In genomic region chr17:49516190-49516589, GRCh38 we compare ENCODE assay signal across 9 cellular contexts. TPM values are rescaled to one million over a fixed set of nuclear protein-coding genes. Genes with fewer than 3 reads are reported as not detected.
DNase-seq lines count a peak whose midpoint lies in the region; ATAC-seq, FAIRE-seq and TF ChIP-seq lines count a peak whose summit lies in the region.
"Had no signal": no experiment of that assay in that cellular context is flagged by ENCODE, and none has a peak within 500 bp of the region (broad histone marks: within the 10 kb centered on the region; RNA-seq: fewer than 3 reads in every experiment).

No MANE protein-coding gene starts in this region.

- no peak overlapping the region for H2BK5ac ChIP-seq in IMR-90 (ENCODE audit: low read depth, low read length, poor library complexity, severe bottlenecking)

- H3K18ac ChIP-seq in IMR-90 (ENCODE audit: low read depth, low read length): no peak overlapping the region; the same call in 1 of the 2 replicates

- ATAC-seq in IMR-90 (ENCODE audit: low read depth) (no peak), HG03460 (IDR thresholded peaks at IDR 0.05; ENCODE audit: unreplicated experiment) (no peak), HG03354 (IDR thresholded peaks at IDR 0.05; ENCODE audit: poor library complexity, severe bottlenecking, unreplicated experiment) (no peak)

- TF ChIP-seq POLR2A in IMR-90 (IDR thresholded peaks at IDR 0.05; ENCODE audit: low read depth, low read length): no peak

- in situ Hi-C loops in IMR-90 (cut with MboI; ENCODE audit: low sequenced_read_pairs): no loop called here

- no peak overlapping the region for H3K4ac ChIP-seq in IMR-90 (ENCODE audit: low read depth, low read length)

- peak overlapping the region; percentile 83 for H2AK9ac ChIP-seq in IMR-90 (replicated peaks; ENCODE audit: low read depth, low read length, poor library complexity)

- H3K4me1 Mint-ChIP-seq in activated naive CD4-positive, alpha-beta T cell treated with anti-CD3 and anti-CD28 coated beads for 36 hours (ENCODE audit: low read depth): no peaks in the 10 kb centered on the region

- H3K27me3 Mint-ChIP-seq in activated naive CD4-positive, alpha-beta T cell treated with anti-CD3 and anti-CD28 coated beads for 36 hours (ENCODE audit: low read depth): no peaks in the 10 kb centered on the region

- BruUV-seq in IMR-90 (replicated peaks; lab: Mats Ljungman, UMichigan): no TSS peak

- no peak overlapping the region for H3K4me2 ChIP-seq in IMR-90 (ENCODE audit: low read depth, low read length)

- peaks cover 8% of the 10 kb centered on the region; the same call in 1 of the 2 replicates for H3K9me1 ChIP-seq in IMR-90 (ENCODE audit: insufficient read depth, low read length)

- H2AK5ac ChIP-seq in IMR-90 (ENCODE audit: low read depth, low read length): no peak overlapping the region; the same call in 1 of the 2 replicates

- no peak overlapping the region; the same call in 1 of the 2 replicates for H3K9ac ChIP-seq in IMR-90 (ENCODE audit: low read depth, low read length)
- peak overlapping the region in 1 of 2 donors; percentile 78 for H3K9ac ChIP-seq in kidney (ENCODE audit: low read length in 2 of 2)

- H2AFZ ChIP-seq in IMR-90 (replicated peaks; ENCODE audit: low read length, poor library complexity): peak overlapping the region; percentile 91

- H3K4me3 ChIP-seq in IMR-90 (ENCODE audit: insufficient read depth, low read depth, low read length) (no peak overlapping the region), kidney (ENCODE audit: low read length in 2 of 2) (no peak overlapping the region)
- H3K4me3 ChIP-seq: body of pancreas had no signal

- H3K27ac ChIP-seq in IMR-90 (ENCODE audit: insufficient read depth, low read length) (no peak overlapping the region; the same call in 1 of the 2 replicates), kidney (ENCODE audit: low read depth in 2 of 2, low read length in 2 of 2) (peak overlapping the region in 1 of 2 donors; percentile 60)

- no peak for TF ChIP-seq RAD21 in IMR-90 (IDR thresholded peaks at IDR 0.05; ENCODE audit: low read length)

- H2BK15ac ChIP-seq in IMR-90 (ENCODE audit: low read depth, low read length): no peak overlapping the region

- H3K27me3 ChIP-seq in IMR-90 (ENCODE audit: control insufficient read depth, insufficient read depth, low read length): peaks cover 36% of the 10 kb centered on the region
- H3K27me3 ChIP-seq: body of pancreas had no signal

- POLR2A ChIA-PET in IMR-90 (lab: Charles Lee; ENCODE audit: unreplicated experiment): no interaction called here

- H3K36me3 ChIP-seq in IMR-90 (ENCODE audit: control insufficient read depth, insufficient read depth, low read length) (no peaks in the 10 kb centered on the region), kidney (ENCODE audit: control insufficient read depth in 1 of 2, insufficient read depth in 2 of 2, low read length in 2 of 2) (no peaks in the 10 kb centered on the region)

- CTCF ChIA-PET in IMR-90 (lab: Yijun Ruan, JAX): no interaction called here
- CTCF ChIA-PET in activated naive CD4-positive, alpha-beta T cell treated with anti-CD3 and anti-CD28 coated beads for 36 hours (lab: Charles Lee): interaction anchor here (1.1 to 1.2 kb wide), 2 partner anchors 40 to 108 kb away, joined by 3 read pairs; no protein-coding TSS in a partner anchor

- no peak for DNase-seq in IMR-90
- DNase-seq in astrocyte of the hippocampus (ENCODE audit: low read depth, low spot score): peak; percentile 24
- DNase-seq in kidney: peak; percentile 71
- DNase-seq in smooth muscle cell of the brain vasculature (ENCODE audit: low read depth, low spot score): peak; percentile 13
- DNase-seq in activated naive CD4-positive, alpha-beta T cell treated with anti-CD3 and anti-CD28 coated beads for 36 hours: no peak
- no peak for DNase-seq in HuH-7.5 (ENCODE audit: low spot score)
- DNase-seq: body of pancreas had no signal

- dilution Hi-C loops in IMR-90 (cut with HindIII; ENCODE audit: low sequenced_read_pairs, unreplicated experiment): no loop called here

- peaks cover 11% of the 10 kb centered on the region for H3K4me1 ChIP-seq in IMR-90 (ENCODE audit: control insufficient read depth, insufficient read depth, low read length)
- peaks cover 15 to 16% of the 10 kb centered on the region in 2 donors for H3K4me1 ChIP-seq in kidney (ENCODE audit: control insufficient read depth in 1 of 2, insufficient read depth in 1 of 2, low read depth in 1 of 2, low read length in 2 of 2)

- no peak overlapping the region; the same call in 1 of the 2 replicates for H4K5ac ChIP-seq in IMR-90 (ENCODE audit: low read depth, low read length)

- H3K36me3 Mint-ChIP-seq in activated naive CD4-positive, alpha-beta T cell treated with anti-CD3 and anti-CD28 coated beads for 36 hours (ENCODE audit: low read depth): no peaks in the 10 kb centered on the region

- no peaks in the 10 kb centered on the region for H4K20me1 ChIP-seq in IMR-90 (ENCODE audit: insufficient read depth, low read length)

- no peak overlapping the region for H3K56ac ChIP-seq in IMR-90 (ENCODE audit: extremely low read depth, insufficient read depth, low read length)

- H3K27ac Mint-ChIP-seq in activated naive CD4-positive, alpha-beta T cell treated with anti-CD3 and anti-CD28 coated beads for 36 hours: no peak overlapping the region

- TF ChIP-seq CTCF in IMR-90 (conservative IDR thresholded peaks at IDR 0.05; ENCODE audit: low read depth, low read length) (no peak), kidney (IDR thresholded peaks at IDR 0.05; ENCODE audit: borderline replicate concordance, extremely low read depth, insufficient read depth) (no peak)

- no peak overlapping the region for H3K23ac ChIP-seq in IMR-90 (ENCODE audit: low read depth, low read length)

- peak overlapping the region in 1 of 2 experiments; percentile 1; a peak in 2 of 4 replicates for H4K8ac ChIP-seq in IMR-90 (ENCODE audit: low read depth in 2 of 2, low read length in 2 of 2)

- H3K79me1 ChIP-seq in IMR-90 (ENCODE audit: low read depth in 1 of 2, low read length in 2 of 2): no peaks in the 10 kb centered on the region

- H2BK20ac ChIP-seq in IMR-90 (ENCODE audit: low read depth, low read length): no peak overlapping the region

- 52% methylated on average over 4 of the region's 5 CpGs; no CpG with 5 or more reads in 1 of the 2 experiments for WGBS in IMR-90 (ENCODE audit: extremely low coverage in 2 of 2, insufficient read length in 1 of 2), 2 experiments

- H3K9me3 Mint-ChIP-seq in activated naive CD4-positive, alpha-beta T cell treated with anti-CD3 and anti-CD28 coated beads for 36 hours: no peaks in the 10 kb centered on the region

- H3K9me3 ChIP-seq in IMR-90 (ENCODE audit: control insufficient read depth, insufficient read depth, low read length) (no peaks in the 10 kb centered on the region), kidney (ENCODE audit: control insufficient read depth in 1 of 2, low read length in 2 of 2) (no peaks in the 10 kb centered on the region)
- H3K9me3 ChIP-seq: body of pancreas had no signal

- H2BK120ac ChIP-seq in IMR-90 (ENCODE audit: low read depth, low read length): no peak overlapping the region

- H3K4me3 Mint-ChIP-seq in activated naive CD4-positive, alpha-beta T cell treated with anti-CD3 and anti-CD28 coated beads for 36 hours: no peak overlapping the region

- no peak for FAIRE-seq in kidney (lab: Jason Lieb, UNC)

- H3K14ac ChIP-seq in IMR-90 (replicated peaks; ENCODE audit: low read depth, low read length): no peak overlapping the region

- intact Hi-C loops in IMR-90 (cut with micrococcal nuclease) (no loop called here), kidney (cut with DNase I) (no loop called here)
- intact Hi-C loops in activated naive CD4-positive, alpha-beta T cell treated with anti-CD3 and anti-CD28 coated beads for 36 hours (cut with micrococcal nuclease): no loop called here

- H4K91ac ChIP-seq in IMR-90 (ENCODE audit: insufficient read depth, low read depth, low read length): 0 out of 2 replicates have a peak overlapping the region, but pooled peaks have one; percentile 18

TF ChIP-seq in IMR-90, 13 proteins besides CTCF, POLR2A, EP300 and RAD21:
- TF ChIP-seq MAZ (IDR thresholded peaks at IDR 0.05; ENCODE audit: borderline replicate concordance, low read depth, low read length) (no peak), ELK1 (IDR thresholded peaks at IDR 0.05; ENCODE audit: borderline replicate concordance, low read depth, low read length) (no peak), USF2 (IDR thresholded peaks at IDR 0.05; ENCODE audit: low read depth, low read length) (peak; percentile 15; the same call in 1 of the 2 replicates), NFE2L2 (IDR thresholded peaks at IDR 0.05; ENCODE audit: low read depth, low read length) (no peak), CEBPB (IDR thresholded peaks at IDR 0.05; ENCODE audit: low read depth, low read length) (no peak)

RNA-seq across cellular contexts. Expression of gene NGFR, which starts 21.1 kb away (rescaled TPM):
- total RNA-seq in IMR-90 (2012; rRNA removed) (0.18 TPM in 1 of 2 replicates, not detected in the other), kidney (13.2 TPM)
- polyA plus RNA-seq in IMR-90 (2012; rRNA removed) (0.11 and 0.15 TPM in 2 replicates), kidney (ENCODE audit: insufficient read depth, low read depth, low replicate concordance) (9.4 TPM)
- polyA plus RNA-seq in IMR-90 (2012; cell fraction: cytosol; rRNA removed): 0.01 and 0.09 TPM in 2 replicates
- polyA plus RNA-seq in IMR-90 (2012; cell fraction: nucleus; rRNA removed; ENCODE audit: low replicate concordance): 0.08 TPM in 1 of 2 replicates, not detected in the other
- under 1 TPM; 0.12 TPM for total RNA-seq in activated naive CD4-positive, alpha-beta T cell treated with anti-CD3 and anti-CD28 coated beads for 36 hours

RNA-seq across cellular contexts. Expression of gene NXPH3, which starts 59.5 kb away (rescaled TPM):
- total RNA-seq in IMR-90 (2012; rRNA removed) (0.18 and 0.28 TPM in 2 replicates), kidney (0.98 TPM)
- polyA plus RNA-seq in IMR-90 (2012; rRNA removed) (0.20 and 0.31 TPM in 2 replicates), kidney (ENCODE audit: insufficient read depth, low read depth, low replicate concordance) (1.2 TPM)
- 0.22 and 0.25 TPM in 2 replicates for polyA plus RNA-seq in IMR-90 (2012; cell fraction: cytosol; rRNA removed)
- polyA plus RNA-seq in IMR-90 (2012; cell fraction: nucleus; rRNA removed; ENCODE audit: low replicate concordance): 0.03 and 0.14 TPM in 2 replicates
- under 1 TPM; 0.25 to 0.26 TPM for total RNA-seq in activated naive CD4-positive, alpha-beta T cell treated with anti-CD3 and anti-CD28 coated beads for 36 hours

Comparison
In these comparisons a context has a peak if more than half of its experiments do, and no peak if none do; other contexts are left out.
1. DNase-seq: peak in astrocyte of the hippocampus (single experiment), kidney (single experiment) and smooth muscle cell of the brain vasculature (single experiment); none in IMR-90 (single experiment), activated naive CD4-positive, alpha-beta T cell treated with anti-CD3 and anti-CD28 coated beads for 36 hours (single experiment) and HuH-7.5 (single experiment).
2. RNA of gene NGFR, which starts 21.1 kb away (total RNA-seq): 13.2 TPM in kidney (single experiment); 0.18 TPM in IMR-90 and 0.12 TPM in activated naive CD4-positive, alpha-beta T cell treated with anti-CD3 and anti-CD28 coated beads for 36 hours; every median in the first group is over 10 times any median in the second.